Comparison of ENCODE assay signal across 25 cellular contexts in the genomic region with DNA sequence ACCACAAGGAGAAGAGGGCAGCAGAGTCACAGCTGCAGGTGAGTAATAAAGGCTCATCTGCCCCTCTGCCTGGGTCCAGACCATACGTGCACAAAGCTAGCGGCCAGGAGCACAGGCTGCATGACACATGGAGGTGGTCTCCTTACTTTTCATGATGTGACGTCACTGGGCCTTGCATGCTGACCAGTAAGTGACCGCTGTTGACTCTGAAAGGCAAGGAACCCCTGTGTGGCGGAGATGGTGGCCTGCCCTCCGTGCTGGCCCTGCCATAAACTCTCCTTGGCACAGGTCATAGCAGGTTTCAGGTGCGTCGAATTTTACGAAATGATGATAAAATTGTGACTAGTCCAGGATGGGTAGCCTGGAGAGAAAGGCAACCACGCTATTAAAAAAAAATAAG. TPM values are rescaled to one million over a fixed set of nuclear protein-coding genes. Genes with fewer than 3 reads are reported as not detected.
A peak's percentile ranks its signal among the peaks of the same experiment; 100 is the strongest.
DNase-seq lines count a peak whose midpoint lies in the region; ATAC-seq and TF ChIP-seq lines count a peak whose summit lies in the region.
"Had no signal": no experiment of that assay in that cellular context is flagged by ENCODE, and none has a peak within 500 bp of the region (broad histone marks: within the 10 kb centered on the region; RNA-seq: fewer than 3 reads in every experiment).

No MANE protein-coding gene starts in this region.

- no peaks in the 10 kb centered on the region for H3K23me2 ChIP-seq in H9 (ENCODE audit: insufficient read length, low read depth, low read length, poor library complexity, severe bottlenecking)

- no peak overlapping the region for H2AFZ ChIP-seq in H9 (ENCODE audit: low read length)

- H2BK120ac ChIP-seq in H9 (ENCODE audit: low read depth, low read length, poor library complexity, severe bottlenecking), result no peak overlapping the region

- H4K5ac ChIP-seq in H9 (ENCODE audit: insufficient read length, low read depth, low read length), result no peak overlapping the region

- no peaks in the 10 kb centered on the region for H3K9me3 Mint-ChIP-seq in H9
- H3K9me3 Mint-ChIP-seq: activated naive CD8-positive, alpha-beta T cell treated with anti-CD3 and anti-CD28 coated beads for 36 hours; nephron; type B pancreatic cell had no signal

- H2BK12ac ChIP-seq in H9 (ENCODE audit: insufficient read length, low read depth, low read length), result no peak overlapping the region

- H3K4me1 ChIP-seq in H9 (ENCODE audit: insufficient read depth, low read length) (peaks cover 5% of the 10 kb centered on the region; the same call in 1 of the 2 replicates), mucosa of rectum (ENCODE audit: control insufficient read depth in 2 of 2, insufficient read depth in 2 of 2, low read length in 2 of 2) (peaks cover 0 to 3% of the 10 kb centered on the region in 2 donors)
- H3K4me1 ChIP-seq: left ventricle myocardium inferior had no signal

- H3K27me3 ChIP-seq in H9 (ENCODE audit: insufficient read depth, low read length) (no peaks in the 10 kb centered on the region), mucosa of rectum (ENCODE audit: control insufficient read depth in 2 of 2, insufficient read depth in 2 of 2, low read length in 2 of 2) (no peaks in the 10 kb centered on the region)

- no peaks in the 10 kb centered on the region for H3K36me3 ChIP-seq in mucosa of rectum (ENCODE audit: control insufficient read depth in 2 of 2, insufficient read depth in 2 of 2, low read length in 2 of 2)

- no peak overlapping the region for H2AK5ac ChIP-seq in H9 (ENCODE audit: insufficient read length, low read length)

- H3K4me2 ChIP-seq in H9 (ENCODE audit: insufficient read depth, insufficient read length, low read length), result no peak overlapping the region

- no peak overlapping the region for H2BK5ac ChIP-seq in H9 (ENCODE audit: insufficient read length, low read length)

- no peak for ATAC-seq in HG02763 (IDR thresholded peaks at IDR 0.05; ENCODE audit: unreplicated experiment)

- no peak overlapping the region for H3K18ac ChIP-seq in H9 (ENCODE audit: insufficient read length, low read depth, low read length)

- no peak for TF ChIP-seq CTCF in H9 (conservative IDR thresholded peaks at IDR 0.05)
- no peak for TF ChIP-seq CTCF in VCaP (conservative IDR thresholded peaks at IDR 0.05)

- no peak overlapping the region for H3K4me3 Mint-ChIP-seq in H9
- H3K4me3 Mint-ChIP-seq: activated naive CD8-positive, alpha-beta T cell treated with anti-CD3 and anti-CD28 coated beads for 36 hours; nephron; type B pancreatic cell had no signal

- peak overlapping the region in 1 of 3 experiments; percentile 22; a peak in 2 of 7 replicates for H3K27ac Mint-ChIP-seq in H9
- H3K27ac Mint-ChIP-seq: activated naive CD8-positive, alpha-beta T cell treated with anti-CD3 and anti-CD28 coated beads for 36 hours; nephron; type B pancreatic cell had no signal

- H3T11ph ChIP-seq in H9 (ENCODE audit: low read length), result no peak overlapping the region

- H3K4me3 ChIP-seq in mucosa of rectum (ENCODE audit: low read length in 2 of 2), result no peak overlapping the region
- H3K4me3 ChIP-seq: left ventricle myocardium inferior, SK-N-MC had no signal

- H4K91ac ChIP-seq in H9 (ENCODE audit: insufficient read length, low read depth, low read length), result no peak overlapping the region

- no peak overlapping the region for H3K4ac ChIP-seq in H9 (ENCODE audit: low read depth, low read length)

- no peaks in the 10 kb centered on the region for H3K9me3 ChIP-seq in H9 (ENCODE audit: control insufficient read depth, low read depth, low read length)
- H3K9me3 ChIP-seq in mucosa of rectum (ENCODE audit: control insufficient read depth in 2 of 2, low read length in 2 of 2), result no peaks in the 10 kb centered on the region
- H3K9me3 ChIP-seq: left ventricle myocardium inferior had no signal

- no peak overlapping the region for H2BK15ac ChIP-seq in H9 (ENCODE audit: low read depth, low read length)

- H3K23ac ChIP-seq in H9 (ENCODE audit: insufficient read length, low read depth, low read length), result no peak overlapping the region

- H3K56ac ChIP-seq in H9 (ENCODE audit: insufficient read length, low read depth, low read length), result no peak overlapping the region

- no peak for DNase-seq in H9
- DNase-seq in substantia nigra (lab: John Stamatoyannopoulos, UW), result no peak
- no peak for DNase-seq in activated naive CD4-positive, alpha-beta T cell (lab: John Stamatoyannopoulos, UW)
- no peak for DNase-seq in dedifferentiated amniotic fluid mesenchymal stem cell (ENCODE audit: extremely low spot score)
- DNase-seq in NCI-H446 treated with DMSO at 0.1 percent for 48 hours (lab: John Stamatoyannopoulos, UW), result no peak
- DNase-seq: activated CD4-positive, alpha-beta T cell treated with anti-CD3 and anti-CD28 coated beads, Interleukin-2, amount 50 U/mL, for 1 hour; activated CD4-positive, CD25-positive, alpha-beta regulatory T cell; activated effector memory CD4-positive, alpha-beta T cell treated with Interleukin-2 at 50 U/mL for 16 hours; activated naive CD8-positive, alpha-beta T cell treated with anti-CD3 and anti-CD28 coated beads for 36 hours; activated T-cell treated with anti-CD3 and anti-CD28 coated beads, Interleukin-2, amount 50 U/mL, for 1 hour; effector CD8-positive, alpha-beta T cell; left ventricle myocardium inferior; NCI-H1092; NCI-H2171; NCI-H524; T-helper 1 cell had no signal

- no CpG with 5 or more reads among the region's 10 CpGs for WGBS in H9 (ENCODE audit: extremely low coverage, insufficient read length, low lambda C conversion rate)

- H3K27me3 Mint-ChIP-seq in H9 (ENCODE audit: low read depth), result peaks cover 3% of the 10 kb centered on the region
- H3K27me3 Mint-ChIP-seq: activated naive CD8-positive, alpha-beta T cell treated with anti-CD3 and anti-CD28 coated beads for 36 hours had no signal

- H3K27ac ChIP-seq in H9 (ENCODE audit: insufficient read length, low read depth, low read length), result no peak overlapping the region
- peak overlapping the region; percentile 34 for H3K27ac ChIP-seq in VCaP
- peak overlapping the region; percentile 19 to 38 for H3K27ac ChIP-seq in mucosa of rectum (ENCODE audit: low read depth in 2 of 2, low read length in 2 of 2)
- H3K27ac ChIP-seq in substantia nigra (ENCODE audit: low read depth, low read length, poor library complexity, severe bottlenecking), result peak overlapping the region; percentile 36
- H3K27ac ChIP-seq: left ventricle myocardium inferior, SK-N-MC had no signal

- H3K9ac ChIP-seq in H9 (ENCODE audit: extremely low read depth, insufficient read length, low read length) (no peak overlapping the region), mucosa of rectum (ENCODE audit: low read depth in 1 of 2, low read length in 2 of 2) (no peak overlapping the region)

- no peak overlapping the region for H4K8ac ChIP-seq in H9 (replicated peaks; ENCODE audit: insufficient read length, low read depth, low read length)

- H4K20me1 ChIP-seq in H9 (ENCODE audit: control insufficient read depth, insufficient read depth, insufficient read length), result no peaks in the 10 kb centered on the region

- no peaks in the 10 kb centered on the region for H3K79me2 ChIP-seq in H9 (ENCODE audit: insufficient read depth, low read length)

- H2BK20ac ChIP-seq in H9 (ENCODE audit: low read depth, low read length, poor library complexity, severe bottlenecking), result no peak overlapping the region

- no peaks in the 10 kb centered on the region; a peak in 2 of 7 replicates for H3K36me3 Mint-ChIP-seq in H9 (ENCODE audit: insufficient read depth in 1 of 3, low read depth in 3 of 3)

- peak overlapping the region; percentile 59 for H3K14ac ChIP-seq in H9 (ENCODE audit: insufficient read depth, low read length)

- no peaks in the 10 kb centered on the region for H3K79me1 ChIP-seq in H9 (ENCODE audit: insufficient read depth, low read depth, low read length, poor library complexity, severe bottlenecking)

- peaks cover 42 to 44% of the 10 kb centered on the region in 2 experiments for H3K4me1 Mint-ChIP-seq in H9

RNA-seq across cellular contexts. Expression of a gene that starts 7.6 kb away (rescaled TPM):
- 1.3 and 1.6 TPM in 2 replicates for total RNA-seq in H9 (2021)
- total RNA-seq: glomerular endothelial cell, osteocyte, renal cortical epithelial cell had no signal
